Comparison of ENCODE assay signal across 22 cellular contexts in the genomic region with DNA sequence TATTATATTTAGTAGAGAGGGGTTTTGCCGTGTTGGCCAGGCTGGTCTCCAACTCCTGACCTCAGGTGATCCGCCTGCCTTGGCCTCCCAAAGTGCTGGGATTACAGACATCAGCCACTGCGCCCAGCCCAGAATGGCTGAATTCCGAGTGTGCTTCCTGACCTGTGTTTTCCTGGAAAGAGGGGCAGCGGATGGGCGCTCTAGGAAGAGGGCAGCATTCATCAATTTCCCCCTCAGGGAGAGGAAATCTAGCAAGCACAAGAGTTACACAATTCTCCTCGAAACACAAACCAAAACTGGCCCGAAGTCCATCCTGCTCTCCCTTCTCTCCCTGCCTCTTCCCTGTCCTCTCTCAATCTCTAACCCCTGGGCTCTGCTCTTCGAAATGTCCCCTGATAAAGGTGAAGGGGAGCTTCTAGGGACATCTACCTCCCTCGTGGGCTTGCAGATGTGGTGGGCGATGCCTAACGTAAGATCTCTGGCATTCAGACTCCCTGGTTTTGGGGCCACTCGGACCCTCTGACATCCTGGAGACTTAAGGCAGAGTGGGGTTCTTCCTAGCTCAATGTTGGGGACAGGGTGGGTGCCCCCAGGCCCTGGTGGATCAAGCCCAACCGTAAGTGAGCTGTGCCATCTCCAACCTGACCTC. TPM values are rescaled to one million over a fixed set of nuclear protein-coding genes. Genes with fewer than 3 reads are reported as not detected.
DNase-seq lines count a peak whose midpoint lies in the region; ATAC-seq, FAIRE-seq and TF ChIP-seq lines count a peak whose summit lies in the region.
"Had no signal": no experiment of that assay in that cellular context is flagged by ENCODE, and none has a peak within 500 bp of the region (broad histone marks: within the 10 kb centered on the region; RNA-seq: fewer than 3 reads in every experiment).

No MANE protein-coding gene starts in this region.

- peak overlapping the region; percentile 38 for H3K9ac ChIP-seq in HepG2 (ENCODE audit: insufficient read depth, low read depth, low read length)
- H3K9ac ChIP-seq in trophoblast cell (ENCODE audit: low read length) = no peak overlapping the region

- no peak overlapping the region for H2BK120ac ChIP-seq in trophoblast cell (ENCODE audit: insufficient read depth, low read length, poor library complexity)

- TF ChIP-seq EP300 in HepG2 (IDR thresholded peaks at IDR 0.05; ENCODE audit: low read depth in 2 of 2, low read length in 2 of 2) (peak in 1 of 2 experiments; percentile 60; a peak in 1 of 4 replicates), HepG2 (CRISPR knock-in tag; IDR thresholded peaks at IDR 0.05; ENCODE audit: borderline replicate concordance) (0 out of 2 replicates have a peak, but pooled peaks have one; percentile 38)

- H2AFZ ChIP-seq in HepG2 (ENCODE audit: low read length) (no peak overlapping the region), trophoblast cell (ENCODE audit: insufficient read depth, low read length, poor library complexity) (no peak overlapping the region)

- no peak for TF ChIP-seq RAD21 in HepG2 (CRISPR knock-in tag; IDR thresholded peaks at IDR 0.05)

- H3K27ac ChIP-seq in 22Rv1 (peak overlapping the region; percentile 48), HEK293 (ENCODE audit: extremely low read depth, low read depth, low read length) (no peak overlapping the region), HepG2 (ENCODE audit: extremely low read length, insufficient read depth, low read length) (no peak overlapping the region), trophoblast cell (ENCODE audit: low read depth, low read length) (peak overlapping the region; percentile 16)
- H3K27ac ChIP-seq: HL-60 had no signal

- H3K4me3 ChIP-seq in HEK293 (ENCODE audit: low read depth, low read length) = no peak overlapping the region
- peak overlapping the region in 2 of 3 experiments; percentile 11 to 34; a peak in 3 of 6 replicates for H3K4me3 ChIP-seq in HepG2 (replicated peaks in 1 of 3; ENCODE audit: insufficient read depth in 1 of 3, low read depth in 2 of 3, low read length in 3 of 3)
- H3K4me3 ChIP-seq in trophoblast cell (ENCODE audit: low read depth, low read length) = no peak overlapping the region

- no peak overlapping the region for H3K4ac ChIP-seq in trophoblast cell (ENCODE audit: low read depth, low read length)

- H3K9me3 ChIP-seq in HEK293 (ENCODE audit: control insufficient read depth, insufficient read depth, low read depth, low read length) (no peaks in the 10 kb centered on the region), HepG2 (ENCODE audit: low read length) (no peaks in the 10 kb centered on the region), trophoblast cell (ENCODE audit: insufficient read depth, low read depth, low read length) (peaks cover 3% of the 10 kb centered on the region)
- H3K9me3 ChIP-seq: BE2C had no signal

- no peak overlapping the region for H2AK5ac ChIP-seq in trophoblast cell (ENCODE audit: low read length)

- POLR2A ChIA-PET in HEK293 (lab: Yijun Ruan, JAX) = no interaction called here
- POLR2A ChIA-PET in HepG2 (lab: Yijun Ruan, JAX) = interaction anchor here (0.6 to 1.5 kb wide), 3 partner anchors 13 to 33 kb away, joined by 3 to 5 read pairs (median 3); a partner anchor contains a TSS

- peak overlapping the region; percentile 0 for H2BK12ac ChIP-seq in trophoblast cell (ENCODE audit: low read length)

- no peak overlapping the region for H4K12ac ChIP-seq in trophoblast cell (ENCODE audit: low read depth, low read length)

- no TSS peak for BruUV-seq in HepG2 (replicated peaks; lab: Mats Ljungman, UMichigan)

- peak; percentile 81 for DNase-seq in HepG2 (ENCODE audit: low spot score)
- DNase-seq in trophoblast cell = peak in 1 of 2 donors; percentile 22
- DNase-seq in NCI-H748 treated with DMSO at 0.1 percent for 48 hours (lab: John Stamatoyannopoulos, UW) = no peak
- DNase-seq in DMS153 (lab: John Stamatoyannopoulos, UW) = no peak
- DNase-seq in H4 (ENCODE audit: low spot score) = no peak
- DNase-seq in NCI-H1417 treated with DMSO at 0.1 percent for 48 hours (lab: John Stamatoyannopoulos, UW) = no peak
- DNase-seq: BE2C; CD8-positive, alpha-beta memory T cell; GOT3; IMR-90; Karpas-422; NCI-H2081; NCI-H510A; NCI-H774 had no signal

- H2BK5ac ChIP-seq in trophoblast cell (ENCODE audit: low read depth, low read length, poor library complexity) = no peak overlapping the region

- no peak overlapping the region for H4K8ac ChIP-seq in trophoblast cell (ENCODE audit: low read depth, low read length)

- no peak overlapping the region for H3K18ac ChIP-seq in trophoblast cell (ENCODE audit: low read length)

- no peak overlapping the region for H3K23ac ChIP-seq in trophoblast cell (ENCODE audit: low read length)

- no peaks in the 10 kb centered on the region for H3K4me1 ChIP-seq in HEK293 (ENCODE audit: control insufficient read depth, insufficient read depth, low read length)
- peaks cover 55% of the 10 kb centered on the region for H3K4me1 ChIP-seq in HepG2 (ENCODE audit: insufficient read depth, low read length)
- peaks cover 4 to 16% of the 10 kb centered on the region in 2 experiments for H3K4me1 ChIP-seq in trophoblast cell (ENCODE audit: control insufficient read depth in 1 of 2, insufficient read depth in 2 of 2, low read length in 2 of 2)
- H3K4me1 ChIP-seq: BE2C had no signal

- no peak for TF ChIP-seq POLR2A in HepG2 (IDR thresholded peaks at IDR 0.05; ENCODE audit: insufficient read depth in 1 of 2, low read depth in 2 of 2, low read length in 2 of 2)

- peak; percentile 64 for ATAC-seq in HepG2

- H3K79me2 ChIP-seq in HepG2 (ENCODE audit: insufficient read depth, low read length) (no peaks in the 10 kb centered on the region), trophoblast cell (ENCODE audit: control insufficient read depth, insufficient read depth, low read length, poor library complexity) (no peaks in the 10 kb centered on the region)

- TF ChIP-seq CTCF in 22Rv1 (IDR thresholded peaks at IDR 0.05) (no peak), HEK293 (tag by site-specific recombination; IDR thresholded peaks at IDR 0.05) (no peak), HepG2 (CRISPR knock-in tag; IDR thresholded peaks at IDR 0.05) (peak; percentile 54)

- H4K20me1 ChIP-seq in HepG2 (ENCODE audit: insufficient read depth, low read length) = no peaks in the 10 kb centered on the region

- 4% methylated on average over 14 of the region's 14 CpGs for WGBS in HepG2 (ENCODE audit: low lambda C conversion rate)
- no CpG with 5 or more reads among the region's 14 CpGs for WGBS in trophoblast cell (ENCODE audit: extremely low coverage, insufficient coverage, insufficient read length)

- peak overlapping the region; percentile 47 for H4K91ac ChIP-seq in trophoblast cell (ENCODE audit: low read depth, low read length)

- H3K27me3 ChIP-seq in HepG2 (ENCODE audit: control insufficient read depth in 1 of 2, insufficient read depth in 2 of 2, low read length in 2 of 2) (peaks cover 0 to 12% of the 10 kb centered on the region in 2 experiments; a peak in 3 of 5 replicates), trophoblast cell (ENCODE audit: insufficient read depth, low read length) (no peaks in the 10 kb centered on the region)
- H3K27me3 ChIP-seq: BE2C had no signal

- peak overlapping the region; percentile 51 for H3K14ac ChIP-seq in trophoblast cell (ENCODE audit: low read length)

- intact Hi-C loops in HepG2 (cut with micrococcal nuclease; ENCODE audit: unreplicated experiment) = no loop called here

- FAIRE-seq in HepG2 (lab: Jason Lieb, UNC) = peak; percentile 84
- FAIRE-seq: A204.1, D721Med, GM12892 had no signal

- H3K4me2 ChIP-seq in HepG2 (ENCODE audit: low read depth, low read length) = peak overlapping the region; percentile 65
- no peak overlapping the region for H3K4me2 ChIP-seq in trophoblast cell (ENCODE audit: low read length)

- CTCF ChIA-PET in HEK293 (lab: Yijun Ruan, JAX) = no interaction called here
- CTCF ChIA-PET in HepG2 (lab: Yijun Ruan, JAX; ENCODE audit: low intra/inter-chr PET ratio, low total read pairs) = no interaction called here

- H3K79me1 ChIP-seq in trophoblast cell (ENCODE audit: low read length) = peaks cover 4% of the 10 kb centered on the region

- H3K36me3 ChIP-seq in HEK293 (ENCODE audit: control insufficient read depth in 2 of 2, insufficient read depth in 1 of 2, low read length in 2 of 2) (no peaks in the 10 kb centered on the region), HepG2 (replicated peaks in 1 of 2; ENCODE audit: control insufficient read depth in 1 of 2, insufficient read depth in 2 of 2, low read length in 2 of 2) (no peaks in the 10 kb centered on the region), trophoblast cell (ENCODE audit: control insufficient read depth in 1 of 2, insufficient read depth in 2 of 2, low read length in 2 of 2) (no peaks in the 10 kb centered on the region)
- H3K36me3 ChIP-seq: BE2C had no signal

- in situ Hi-C loops in HepG2 (cut with HindIII; ENCODE audit: extremely low pct_ligation_motif_present, low pct_unique_long_range_greater_than_20kb) = no loop called here

RNA-seq across cellular contexts. Expression of a gene that starts 1.0 kb away (rescaled TPM):
- total RNA-seq in HepG2 (2016; rRNA removed; fragmentation: Illumina TruSeq; extraction: Trizol) = 0.13 TPM in 1 of 2 replicates, not detected in the other
- total RNA-seq in HepG2 (2016; cell fraction: cytosol; rRNA removed; fragmentation: Illumina TruSeq; extraction: Trizol; ENCODE audit: low read depth) = not detected in 2 replicates
- total RNA-seq in HepG2 (2016; cell fraction: insoluble cytoplasmic fraction; rRNA removed; fragmentation: Illumina TruSeq; extraction: Trizol) = not detected in 2 replicates
- total RNA-seq in HepG2 (2016; cell fraction: membrane; rRNA removed; fragmentation: Illumina TruSeq; extraction: Trizol) = 0.17 TPM in 1 of 2 replicates, not detected in the other
- total RNA-seq in HepG2 (2016; cell fraction: nucleus; rRNA removed; fragmentation: Illumina TruSeq; extraction: Trizol) = not detected in 2 replicates
- 0.29 and 0.54 TPM in 2 replicates for polyA plus RNA-seq in HepG2 (2011; rRNA removed)
- 0.26 and 0.31 TPM in 2 replicates for polyA plus RNA-seq in HepG2 (2011; cell fraction: cytosol; rRNA removed)
- polyA plus RNA-seq in HepG2 (2011; cell fraction: nucleus; rRNA removed) = 0.50 and 0.71 TPM in 2 replicates
- polyA plus RNA-seq in HepG2 (2012) = 0.16 and 0.35 TPM in 2 replicates
- polyA plus RNA-seq in HepG2 (2016; cell fraction: cytosol; fragmentation: Illumina TruSeq; extraction: Trizol; ENCODE audit: low read depth) = not detected in 2 replicates
- polyA plus RNA-seq in HepG2 (2016; cell fraction: insoluble cytoplasmic fraction; fragmentation: Illumina TruSeq; extraction: Trizol; ENCODE audit: low read depth) = not detected in 2 replicates
- not detected in 2 replicates for polyA plus RNA-seq in HepG2 (2016; cell fraction: membrane; fragmentation: Illumina TruSeq; extraction: Trizol; ENCODE audit: low read depth)
- not detected in 2 replicates for polyA plus RNA-seq in HepG2 (2016; cell fraction: nucleus; fragmentation: Illumina TruSeq; extraction: Trizol; ENCODE audit: insufficient read depth, low read depth)
- polyA minus RNA-seq in HepG2 (2011; rRNA and poly(A)+ RNA removed; ENCODE audit: low replicate concordance) = 0.76 TPM in 1 of 2 replicates, not detected in the other
- not detected in 2 replicates for polyA minus RNA-seq in HepG2 (2011; cell fraction: cytosol; rRNA and poly(A)+ RNA removed)
- not detected in 2 replicates for polyA minus RNA-seq in HepG2 (2011; cell fraction: nucleus; rRNA and poly(A)+ RNA removed)
- 0.41 and 0.61 TPM in 2 replicates for polyA plus RNA-seq in trophoblast cell (2013)
- total RNA-seq in H4 (2014; rRNA removed; shearing (Covaris generic)) = not detected in 2 replicates
- total RNA-seq: CD8-positive, alpha-beta memory T cell; HT1080; IMR-90; MCF 10A had no signal
- polyA plus RNA-seq: CD8-positive, alpha-beta memory T cell; IMR-90 had no signal

RNA-seq across cellular contexts. Expression of a gene that starts 11.2 kb away (rescaled TPM):
- total RNA-seq in HepG2 (2016; rRNA removed; fragmentation: Illumina TruSeq; extraction: Trizol) = 0.11 TPM in 1 of 2 replicates, not detected in the other
- not detected in 2 replicates for total RNA-seq in HepG2 (2016; cell fraction: cytosol; rRNA removed; fragmentation: Illumina TruSeq; extraction: Trizol; ENCODE audit: low read depth)
- 0.15 TPM in 1 of 2 replicates, not detected in the other for total RNA-seq in HepG2 (2016; cell fraction: insoluble cytoplasmic fraction; rRNA removed; fragmentation: Illumina TruSeq; extraction: Trizol)
- total RNA-seq in HepG2 (2016; cell fraction: membrane; rRNA removed; fragmentation: Illumina TruSeq; extraction: Trizol) = not detected in 2 replicates
- 0.09 TPM in 1 of 2 replicates, not detected in the other for total RNA-seq in HepG2 (2016; cell fraction: nucleus; rRNA removed; fragmentation: Illumina TruSeq; extraction: Trizol)
- polyA plus RNA-seq in HepG2 (2011; rRNA removed) = 0.03 TPM in 2 replicates
- 0.01 and 0.03 TPM in 2 replicates for polyA plus RNA-seq in HepG2 (2011; cell fraction: cytosol; rRNA removed)
- 0.07 and 0.11 TPM in 2 replicates for polyA plus RNA-seq in HepG2 (2011; cell fraction: nucleus; rRNA removed)
- polyA plus RNA-seq in HepG2 (2012) = 0.13 and 0.17 TPM in 2 replicates
- not detected in 2 replicates for polyA plus RNA-seq in HepG2 (2016; cell fraction: cytosol; fragmentation: Illumina TruSeq; extraction: Trizol; ENCODE audit: low read depth)
- 0.08 and 0.14 TPM in 2 replicates for polyA plus RNA-seq in HepG2 (2016; cell fraction: insoluble cytoplasmic fraction; fragmentation: Illumina TruSeq; extraction: Trizol; ENCODE audit: low read depth)
- not detected in 2 replicates for polyA plus RNA-seq in HepG2 (2016; cell fraction: membrane; fragmentation: Illumina TruSeq; extraction: Trizol; ENCODE audit: low read depth)
- 0.23 and 0.61 TPM in 2 replicates for polyA plus RNA-seq in HepG2 (2016; cell fraction: nucleus; fragmentation: Illumina TruSeq; extraction: Trizol; ENCODE audit: insufficient read depth, low read depth)
- 0.04 TPM in 1 of 2 replicates, not detected in the other for polyA minus RNA-seq in HepG2 (2011; rRNA and poly(A)+ RNA removed; ENCODE audit: low replicate concordance)
- polyA minus RNA-seq in HepG2 (2011; cell fraction: cytosol; rRNA and poly(A)+ RNA removed) = not detected in 2 replicates
- not detected in 2 replicates for polyA minus RNA-seq in HepG2 (2011; cell fraction: nucleus; rRNA and poly(A)+ RNA removed)
- 1.4 and 1.5 TPM in 2 replicates for polyA plus RNA-seq in trophoblast cell (2013)
- not detected in 2 replicates for total RNA-seq in H4 (2014; rRNA removed; shearing (Covaris generic))
- total RNA-seq: IMR-90 had no signal
- polyA plus RNA-seq: IMR-90 had no signal

RNA-seq across cellular contexts. Expression of a gene that starts 13.7 kb away (rescaled TPM):
- total RNA-seq in HepG2 (2016; rRNA removed; fragmentation: Illumina TruSeq; extraction: Trizol) = 19.9 and 23.4 TPM in 2 replicates
- total RNA-seq in HepG2 (2016; cell fraction: cytosol; rRNA removed; fragmentation: Illumina TruSeq; extraction: Trizol; ENCODE audit: low read depth) = 16.4 and 17.6 TPM in 2 replicates
- 16.8 and 28.9 TPM in 2 replicates for total RNA-seq in HepG2 (2016; cell fraction: insoluble cytoplasmic fraction; rRNA removed; fragmentation: Illumina TruSeq; extraction: Trizol)
- total RNA-seq in HepG2 (2016; cell fraction: membrane; rRNA removed; fragmentation: Illumina TruSeq; extraction: Trizol) = 25.5 and 34.7 TPM in 2 replicates
- total RNA-seq in HepG2 (2016; cell fraction: nucleus; rRNA removed; fragmentation: Illumina TruSeq; extraction: Trizol) = 24.0 and 25.3 TPM in 2 replicates
- 46.8 and 50.0 TPM in 2 replicates for polyA plus RNA-seq in HepG2 (2011; rRNA removed)
- 29.8 and 31.5 TPM in 2 replicates for polyA plus RNA-seq in HepG2 (2011; cell fraction: cytosol; rRNA removed)
- 100 and 142 TPM in 2 replicates for polyA plus RNA-seq in HepG2 (2011; cell fraction: nucleus; rRNA removed)
- 24.9 and 33.5 TPM in 2 replicates for polyA plus RNA-seq in HepG2 (2012)
- 28.0 and 32.1 TPM in 2 replicates for polyA plus RNA-seq in HepG2 (2016; cell fraction: cytosol; fragmentation: Illumina TruSeq; extraction: Trizol; ENCODE audit: low read depth)
- 28.8 and 31.3 TPM in 2 replicates for polyA plus RNA-seq in HepG2 (2016; cell fraction: insoluble cytoplasmic fraction; fragmentation: Illumina TruSeq; extraction: Trizol; ENCODE audit: low read depth)
- 47.1 and 49.1 TPM in 2 replicates for polyA plus RNA-seq in HepG2 (2016; cell fraction: membrane; fragmentation: Illumina TruSeq; extraction: Trizol; ENCODE audit: low read depth)
- polyA plus RNA-seq in HepG2 (2016; cell fraction: nucleus; fragmentation: Illumina TruSeq; extraction: Trizol; ENCODE audit: insufficient read depth, low read depth) = 79.1 and 84.7 TPM in 2 replicates
- polyA minus RNA-seq in HepG2 (2011; rRNA and poly(A)+ RNA removed; ENCODE audit: low replicate concordance) = 60.6 and 68.2 TPM in 2 replicates
- polyA minus RNA-seq in HepG2 (2011; cell fraction: cytosol; rRNA and poly(A)+ RNA removed) = 5.8 and 16.4 TPM in 2 replicates
- polyA minus RNA-seq in HepG2 (2011; cell fraction: nucleus; rRNA and poly(A)+ RNA removed) = 14.5 and 15.5 TPM in 2 replicates
- 40.6 and 43.8 TPM in 2 replicates for polyA plus RNA-seq in trophoblast cell (2013)
- total RNA-seq in H4 (2014; rRNA removed; shearing (Covaris generic)) = 15.4 and 18.1 TPM in 2 replicates

RNA-seq across cellular contexts. Expression of a gene that starts 33.2 kb away (rescaled TPM):
- 18.0 and 23.9 TPM in 2 replicates for total RNA-seq in HepG2 (2016; rRNA removed; fragmentation: Illumina TruSeq; extraction: Trizol)
- 7.4 and 7.5 TPM in 2 replicates for total RNA-seq in HepG2 (2016; cell fraction: cytosol; rRNA removed; fragmentation: Illumina TruSeq; extraction: Trizol; ENCODE audit: low read depth)
- total RNA-seq in HepG2 (2016; cell fraction: insoluble cytoplasmic fraction; rRNA removed; fragmentation: Illumina TruSeq; extraction: Trizol) = 18.2 and 22.3 TPM in 2 replicates
- 9.6 and 12.0 TPM in 2 replicates for total RNA-seq in HepG2 (2016; cell fraction: membrane; rRNA removed; fragmentation: Illumina TruSeq; extraction: Trizol)
- 6.4 and 6.7 TPM in 2 replicates for total RNA-seq in HepG2 (2016; cell fraction: nucleus; rRNA removed; fragmentation: Illumina TruSeq; extraction: Trizol)
- polyA plus RNA-seq in HepG2 (2011; rRNA removed) = 20.7 and 25.6 TPM in 2 replicates
- 6.7 and 11.7 TPM in 2 replicates for polyA plus RNA-seq in HepG2 (2011; cell fraction: cytosol; rRNA removed)
- 8.3 and 9.2 TPM in 2 replicates for polyA plus RNA-seq in HepG2 (2011; cell fraction: nucleus; rRNA removed)
- polyA plus RNA-seq in HepG2 (2012) = 5.3 and 10.3 TPM in 2 replicates
- 17.0 and 17.7 TPM in 2 replicates for polyA plus RNA-seq in HepG2 (2016; cell fraction: cytosol; fragmentation: Illumina TruSeq; extraction: Trizol; ENCODE audit: low read depth)
- 33.9 and 41.5 TPM in 2 replicates for polyA plus RNA-seq in HepG2 (2016; cell fraction: insoluble cytoplasmic fraction; fragmentation: Illumina TruSeq; extraction: Trizol; ENCODE audit: low read depth)
- 18.7 and 22.5 TPM in 2 replicates for polyA plus RNA-seq in HepG2 (2016; cell fraction: membrane; fragmentation: Illumina TruSeq; extraction: Trizol; ENCODE audit: low read depth)
- 19.8 and 24.6 TPM in 2 replicates for polyA plus RNA-seq in HepG2 (2016; cell fraction: nucleus; fragmentation: Illumina TruSeq; extraction: Trizol; ENCODE audit: insufficient read depth, low read depth)
- 1.6 and 2.1 TPM in 2 replicates for polyA minus RNA-seq in HepG2 (2011; rRNA and poly(A)+ RNA removed; ENCODE audit: low replicate concordance)
- 3.0 and 3.5 TPM in 2 replicates for polyA minus RNA-seq in HepG2 (2011; cell fraction: cytosol; rRNA and poly(A)+ RNA removed)
- 2.4 and 4.7 TPM in 2 replicates for polyA minus RNA-seq in HepG2 (2011; cell fraction: nucleus; rRNA and poly(A)+ RNA removed)
- polyA plus RNA-seq in trophoblast cell (2013) = 36.2 and 40.7 TPM in 2 replicates
- total RNA-seq in H4 (2014; rRNA removed; shearing (Covaris generic)) = 52.0 and 53.5 TPM in 2 replicates
- total RNA-seq: CD8-positive, alpha-beta memory T cell had no signal
- polyA plus RNA-seq: CD8-positive, alpha-beta memory T cell had no signal

RNA-seq across cellular contexts. Expression of a gene that starts 33.5 kb away (rescaled TPM):
- not detected in 2 replicates for total RNA-seq in HepG2 (2016; rRNA removed; fragmentation: Illumina TruSeq; extraction: Trizol)
- total RNA-seq in HepG2 (2016; cell fraction: cytosol; rRNA removed; fragmentation: Illumina TruSeq; extraction: Trizol; ENCODE audit: low read depth) = not detected in 2 replicates
- not detected in 2 replicates for total RNA-seq in HepG2 (2016; cell fraction: insoluble cytoplasmic fraction; rRNA removed; fragmentation: Illumina TruSeq; extraction: Trizol)
- total RNA-seq in HepG2 (2016; cell fraction: membrane; rRNA removed; fragmentation: Illumina TruSeq; extraction: Trizol) = not detected in 2 replicates
- not detected in 2 replicates for total RNA-seq in HepG2 (2016; cell fraction: nucleus; rRNA removed; fragmentation: Illumina TruSeq; extraction: Trizol)
- polyA plus RNA-seq in HepG2 (2011; rRNA removed) = 0.05 and 0.08 TPM in 2 replicates
- not detected in 2 replicates for polyA plus RNA-seq in HepG2 (2011; cell fraction: cytosol; rRNA removed)
- polyA plus RNA-seq in HepG2 (2011; cell fraction: nucleus; rRNA removed) = 0.35 and 0.36 TPM in 2 replicates
- polyA plus RNA-seq in HepG2 (2012) = 0.15 TPM in 1 of 2 replicates, not detected in the other
- 0.16 TPM in 1 of 2 replicates, not detected in the other for polyA plus RNA-seq in HepG2 (2016; cell fraction: cytosol; fragmentation: Illumina TruSeq; extraction: Trizol; ENCODE audit: low read depth)
- polyA plus RNA-seq in HepG2 (2016; cell fraction: insoluble cytoplasmic fraction; fragmentation: Illumina TruSeq; extraction: Trizol; ENCODE audit: low read depth) = not detected in 2 replicates
- polyA plus RNA-seq in HepG2 (2016; cell fraction: membrane; fragmentation: Illumina TruSeq; extraction: Trizol; ENCODE audit: low read depth) = not detected in 2 replicates
- 0.51 TPM in 1 of 2 replicates, not detected in the other for polyA plus RNA-seq in HepG2 (2016; cell fraction: nucleus; fragmentation: Illumina TruSeq; extraction: Trizol; ENCODE audit: insufficient read depth, low read depth)
- 0.14 TPM in 1 of 2 replicates, not detected in the other for polyA minus RNA-seq in HepG2 (2011; rRNA and poly(A)+ RNA removed; ENCODE audit: low replicate concordance)
- not detected in 2 replicates for polyA minus RNA-seq in HepG2 (2011; cell fraction: cytosol; rRNA and poly(A)+ RNA removed)
- polyA minus RNA-seq in HepG2 (2011; cell fraction: nucleus; rRNA and poly(A)+ RNA removed) = 0.37 TPM in 1 of 2 replicates, not detected in the other
- 0.22 and 0.45 TPM in 2 replicates for polyA plus RNA-seq in trophoblast cell (2013)
- total RNA-seq in H4 (2014; rRNA removed; shearing (Covaris generic)) = not detected in 2 replicates
- total RNA-seq: CD8-positive, alpha-beta memory T cell; HT1080; IMR-90; MCF 10A had no signal
- polyA plus RNA-seq: CD8-positive, alpha-beta memory T cell had no signal

Comparison
In these comparisons a context has a peak if more than half of its experiments do, and no peak if none do; other contexts are left out.
1. H3K27ac ChIP-seq: peak in 22Rv1 (single experiment) and trophoblast cell (single experiment); none in HEK293 (single experiment) and HepG2 (single experiment).
2. H3K4me3 ChIP-seq: peak in HepG2 (2 of 3); none in HEK293 (single experiment) and trophoblast cell (single experiment).